Comparison of ENCODE assay signal across 8 cellular contexts in genomic region chr13:43804461-43805070, GRCh38. TPM values are rescaled to one million over a fixed set of nuclear protein-coding genes. Genes with fewer than 3 reads are reported as not detected.
DNase-seq lines count a peak whose midpoint lies in the region; ATAC-seq, FAIRE-seq and TF ChIP-seq lines count a peak whose summit lies in the region.

No MANE protein-coding gene starts in this region.

- H3K27me3 ChIP-seq in BJ (ENCODE audit: control insufficient read depth, insufficient read depth, low read length) (no peaks in the 10 kb centered on the region), body of pancreas (no peaks in the 10 kb centered on the region)

- peak; percentile 96 for FAIRE-seq in islet of Langerhans (lab: Jason Lieb, UNC)

- H3K4me3 ChIP-seq in BJ (ENCODE audit: low read depth, low read length) (no peak overlapping the region), body of pancreas (no peak overlapping the region)

- H3K36me3 ChIP-seq in BJ (ENCODE audit: control insufficient read depth, insufficient read depth, low read length) = no peaks in the 10 kb centered on the region
- H3K36me3 ChIP-seq in body of pancreas (replicated peaks in 1 of 2; ENCODE audit: insufficient read depth in 1 of 2, low read depth in 2 of 2) = no peaks in the 10 kb centered on the region

- CTCF ChIA-PET in BJ (lab: Yijun Ruan, JAX) = interaction anchor here (0.6 to 2.6 kb wide), 27 partner anchors 8 to 1209 kb away, joined by 3 to 10 read pairs (median 4); no protein-coding TSS in a partner anchor

- POLR2A ChIA-PET in BJ (lab: Charles Lee) = no interaction called here

- ATAC-seq in body of pancreas (no peak), GM21381 (IDR thresholded peaks at IDR 0.05; ENCODE audit: unreplicated experiment) (no peak)

- no peaks in the 10 kb centered on the region for H3K9me3 ChIP-seq in body of pancreas

- no peak for TF ChIP-seq POLR2A in body of pancreas (IDR thresholded peaks at IDR 0.05)

- peak; percentile 37 for TF ChIP-seq CTCF in BJ (IDR thresholded peaks at IDR 0.05; ENCODE audit: insufficient read depth, low read depth, low read length)
- peak; percentile 22 to 69 (median 56) for TF ChIP-seq CTCF in body of pancreas (IDR thresholded peaks at IDR 0.05)

- WGBS in body of pancreas, 2 donors = 17% methylated on average over 5 of the region's 5 CpGs

- intact Hi-C loops in body of pancreas (cut with DNase I) = loop anchor here (10.0 kb wide), 1 partner anchor 500 kb away; no protein-coding TSS in a partner anchor

- H3K4me1 ChIP-seq in body of pancreas = no peaks in the 10 kb centered on the region

- no peak overlapping the region for H3K27ac ChIP-seq in body of pancreas

- DNase-seq in BJ (ENCODE audit: low read depth) (no peak), H4 (ENCODE audit: low spot score) (peak; percentile 7), NCI-H460 (ENCODE audit: extremely low read depth, low read depth) (peak; percentile 66), body of pancreas (peak in 2 of 4 donors; percentile 15 to 29), stromal cell of bone marrow (ENCODE audit: low read depth) (peak; percentile 54)
- no peak for DNase-seq in activated CD4-positive, alpha-beta T cell treated with anti-CD3 and anti-CD28 coated beads, Interleukin-2, amount 50 U/mL, for 4 hours

RNA-seq across cellular contexts. Expression of gene ENOX1, which starts 17.8 kb away (rescaled TPM):
- 2.1 TPM in 2 replicates for polyA plus RNA-seq in BJ (2011; rRNA removed)
- 2.0 and 3.3 TPM in 2 replicates for polyA minus RNA-seq in BJ (2011; rRNA and poly(A)+ RNA removed)
- total RNA-seq in H4 (2014; rRNA removed; shearing (Covaris generic)) = 0.64 and 0.86 TPM in 2 replicates
- total RNA-seq in NCI-H460 (2014; rRNA removed; shearing (Covaris generic)) = 7.2 and 7.6 TPM in 2 replicates
- polyA plus RNA-seq in NCI-H460 (2014; cell fraction: nucleus; rRNA removed) = 2.0 and 4.8 TPM in 2 replicates
- 1 to 10 TPM in 1 of 2 donors, under 1 TPM in 1; 0.78 to 4.3 TPM for total RNA-seq in body of pancreas

Comparison
In these comparisons a context has a peak if more than half of its experiments do, and no peak if none do; other contexts are left out.
1. DNase-seq: peak in H4 (single experiment), NCI-H460 (single experiment) and stromal cell of bone marrow (single experiment); none in BJ (single experiment) and activated CD4-positive, alpha-beta T cell treated with anti-CD3 and anti-CD28 coated beads, Interleukin-2, amount 50 U/mL, for 4 hours (0 of 2).